8 cellular contexts compared by ENCODE assay signal in the genomic region with DNA sequence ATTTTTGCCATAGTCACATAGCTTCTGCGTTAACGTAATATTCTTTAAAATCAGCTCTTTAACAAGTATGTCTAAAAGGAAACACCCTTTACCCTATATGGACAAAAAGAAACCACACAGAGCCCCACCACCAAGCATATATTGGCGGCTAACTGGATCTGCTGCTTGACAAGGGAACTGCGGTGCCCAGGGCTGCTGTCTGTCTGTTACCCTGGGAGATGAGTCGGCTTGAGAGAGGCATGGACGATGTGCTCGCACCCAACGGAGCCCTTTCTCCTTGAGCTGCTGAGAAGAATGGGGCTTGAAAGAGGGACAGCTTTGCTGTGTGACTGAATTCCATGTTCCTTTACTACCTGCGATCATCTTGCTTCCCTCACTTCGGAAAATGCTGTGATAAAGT.
A peak's percentile ranks its signal among the peaks of the same experiment; 100 is the strongest.
DNase-seq lines count a peak whose midpoint lies in the region; ATAC-seq, FAIRE-seq and TF ChIP-seq lines count a peak whose summit lies in the region.

No MANE protein-coding gene starts in this region.

- TF ChIP-seq CTCF in foreskin keratinocyte (conservative IDR thresholded peaks at IDR 0.05) (no peak), tibial artery (IDR thresholded peaks at IDR 0.05) (no peak), GM10266 (IDR thresholded peaks at IDR 0.05; ENCODE audit: control insufficient read depth, insufficient read depth, low read depth, missing control alignments) (no peak)

- H3K27me3 ChIP-seq in BLaER1 treated with 17β-estradiol and CSF1 and Interleukin-3, amounts not matched to agents 10 nM and 100 nM: no peaks in the 10 kb centered on the region
- H3K27me3 ChIP-seq in foreskin keratinocyte (peaks cover 66% of the 10 kb centered on the region), tibial artery (peaks cover 0 to 21% of the 10 kb centered on the region in 2 donors)

- no peaks in the 10 kb centered on the region for H3K36me3 ChIP-seq in BLaER1 treated with 17β-estradiol and CSF1 and Interleukin-3, amounts not matched to agents 10 nM and 100 nM
- H3K36me3 ChIP-seq in SK-N-MC (ENCODE audit: insufficient read depth, low read length) (no peaks in the 10 kb centered on the region), tibial artery (no peaks in the 10 kb centered on the region)

- no peaks in the 10 kb centered on the region for H3K9me3 ChIP-seq in BLaER1 treated with 17β-estradiol and CSF1 and Interleukin-3, amounts not matched to agents 10 nM and 100 nM (replicated peaks in 1 of 11)
- no peaks in the 10 kb centered on the region for H3K9me3 ChIP-seq in SK-N-MC (ENCODE audit: low read depth, low read length)
- H3K9me3 ChIP-seq in tibial artery: no peaks in the 10 kb centered on the region

- H3K27ac ChIP-seq in BLaER1 treated with 17β-estradiol and CSF1 and Interleukin-3, amounts not matched to agents 10 nM and 100 nM: peak overlapping the region in 9 of 11 experiments; percentile 38 to 66 (median 56); a peak in 15 of 22 replicates
- H3K27ac ChIP-seq in SK-N-MC: no peak overlapping the region
- no peak overlapping the region for H3K27ac ChIP-seq in foreskin keratinocyte
- no peak overlapping the region for H3K27ac ChIP-seq in tibial artery

- DNase-seq in SK-N-MC (ENCODE audit: low read depth, low spot score) (no peak), foreskin keratinocyte (peak in 1 of 2 donors; percentile 26), tibial artery (no peak), urothelium cell line (ENCODE audit: low spot score) (no peak), GM10266 (ENCODE audit: extremely low spot score) (no peak)

- peak overlapping the region in 9 of 11 experiments; percentile 12 to 51 (median 35); a peak in 8 of 22 replicates for H3K9ac ChIP-seq in BLaER1 treated with 17β-estradiol and CSF1 and Interleukin-3, amounts not matched to agents 10 nM and 100 nM
- no peak overlapping the region for H3K9ac ChIP-seq in SK-N-MC (ENCODE audit: insufficient read length)

- peak overlapping the region in 7 of 10 experiments; percentile 18 to 60 (median 47); a peak in 7 of 20 replicates for H3K4me3 ChIP-seq in BLaER1 treated with 17β-estradiol and CSF1 and Interleukin-3, amounts not matched to agents 10 nM and 100 nM
- H3K4me3 ChIP-seq in SK-N-MC (peak overlapping the region; percentile 45), tibial artery (no peak overlapping the region)

- peaks cover 23 to 57% (median 52%) of the 10 kb centered on the region in 10 experiments for H3K4me1 ChIP-seq in BLaER1 treated with 17β-estradiol and CSF1 and Interleukin-3, amounts not matched to agents 10 nM and 100 nM
- no peaks in the 10 kb centered on the region for H3K4me1 ChIP-seq in foreskin keratinocyte
- H3K4me1 ChIP-seq in tibial artery: peaks cover 0 to 12% (median 6%) of the 10 kb centered on the region in 4 donors

- no peak for FAIRE-seq in urothelium cell line (lab: Jason Lieb, UNC)

- ATAC-seq in HG03460 (IDR thresholded peaks at IDR 0.05; ENCODE audit: unreplicated experiment): peak; percentile 26
- ATAC-seq in foreskin keratinocyte: peak; percentile 27
- ATAC-seq in HG02885 (IDR thresholded peaks at IDR 0.05; ENCODE audit: poor library complexity, unreplicated experiment): no peak

- intact Hi-C loops in tibial artery (cut with DNase I; ENCODE audit: low total_unique reads): no loop called here

- H4K20me1 ChIP-seq in BLaER1 treated with 17β-estradiol and CSF1 and Interleukin-3, amounts not matched to agents 10 nM and 100 nM: peaks cover 0 to 6% (median 0%) of the 10 kb centered on the region in 11 experiments; a peak in 2 of 22 replicates

- H3K4me2 ChIP-seq in BLaER1 treated with 17β-estradiol and CSF1 and Interleukin-3, amounts not matched to agents 10 nM and 100 nM: peak overlapping the region; percentile 77 to 95 (median 91)

Comparison
In these comparisons a context has a peak if more than half of its experiments do, and no peak if none do; other contexts are left out.
1. H3K27ac ChIP-seq: peak in BLaER1 treated with 17β-estradiol and CSF1 and Interleukin-3, amounts not matched to agents 10 nM and 100 nM (9 of 11); none in SK-N-MC (single experiment), foreskin keratinocyte (single experiment) and tibial artery (0 of 2).
2. H3K4me3 ChIP-seq: peak in BLaER1 treated with 17β-estradiol and CSF1 and Interleukin-3, amounts not matched to agents 10 nM and 100 nM (7 of 10) and SK-N-MC (single experiment); none in tibial artery (0 of 2).